In the genomic region with DNA sequence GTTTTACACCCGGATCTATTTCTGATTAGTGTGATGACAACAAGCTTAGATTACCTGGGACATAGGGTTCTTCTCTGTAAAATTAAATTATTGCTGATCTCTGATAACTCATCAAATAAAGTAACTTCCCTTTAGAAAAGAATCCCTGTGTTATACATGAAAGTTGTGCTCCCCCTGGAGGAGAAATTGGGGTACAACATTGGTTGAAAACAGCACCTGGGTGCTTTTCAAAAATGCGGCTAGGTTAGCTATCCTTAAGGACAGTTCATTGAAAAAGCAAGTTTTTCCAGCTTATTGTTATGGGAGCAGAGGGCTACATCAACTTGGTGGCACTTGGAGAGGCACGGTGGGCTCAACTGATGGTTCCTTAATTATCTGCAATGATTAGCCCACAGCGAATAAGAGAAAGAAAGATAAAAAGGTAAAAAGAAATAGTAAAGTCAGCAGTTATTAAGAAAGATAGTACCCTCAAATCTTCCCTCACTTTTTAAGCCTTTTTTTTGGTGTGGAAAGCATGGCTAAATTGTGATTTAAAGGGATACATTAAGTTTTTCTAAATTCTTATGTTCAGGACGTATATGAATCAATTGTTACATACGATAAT, we compare ENCODE assay signal across 8 cellular contexts.
DNase-seq lines count a peak whose midpoint lies in the region; ATAC-seq and TF ChIP-seq lines count a peak whose summit lies in the region.

No MANE protein-coding gene starts in this region.

- DNase-seq in DMS153 treated with DMSO at 0.1 percent for 48 hours (lab: John Stamatoyannopoulos, UW; ENCODE audit: unreplicated experiment) (peak; percentile 15), OCI-LY7 (ENCODE audit: low spot score) (peak; percentile 46), colonic mucosa (peak; percentile 55), mucosa of gallbladder (ENCODE audit: low spot score) (peak; percentile 19), left ventricle myocardium superior (no peak)

- H3K9me3 ChIP-seq in OCI-LY7 (ENCODE audit: low read length) = no peaks in the 10 kb centered on the region
- H3K9me3 ChIP-seq in colonic mucosa = no peaks in the 10 kb centered on the region

- H2AFZ ChIP-seq in OCI-LY7 (ENCODE audit: low read length) = no peak overlapping the region

- CTCF ChIA-PET in OCI-LY7 (lab: Charles Lee; ENCODE audit: unreplicated experiment) = no interaction called here

- no TSS peak for BruUV-seq in OCI-LY7 (replicated peaks; lab: Mats Ljungman, UMichigan)

- peak; percentile 73 for ATAC-seq in GM18870 (IDR thresholded peaks at IDR 0.05; ENCODE audit: unreplicated experiment)
- ATAC-seq in HG03469 (IDR thresholded peaks at IDR 0.05; ENCODE audit: unreplicated experiment) = peak; percentile 82
- no peak for ATAC-seq in HG03135 (IDR thresholded peaks at IDR 0.05; ENCODE audit: unreplicated experiment)
- ATAC-seq in left ventricle myocardium superior = no peak

- no peak overlapping the region for H3K27ac ChIP-seq in OCI-LY7 (ENCODE audit: low read depth, low read length, poor library complexity, severe bottlenecking)
- H3K27ac ChIP-seq in colonic mucosa = no peak overlapping the region

- H3K4me3 ChIP-seq in OCI-LY7 (ENCODE audit: low read depth, low read length, poor library complexity, severe bottlenecking) (no peak overlapping the region), colonic mucosa (no peak overlapping the region)

- no peaks in the 10 kb centered on the region for H3K9me2 ChIP-seq in OCI-LY7 (ENCODE audit: insufficient read depth, low read length)

- H3K4me1 ChIP-seq in OCI-LY7 (ENCODE audit: insufficient read depth, low read length, poor library complexity, severe bottlenecking) (no peaks in the 10 kb centered on the region), colonic mucosa (no peaks in the 10 kb centered on the region)

- H3K4me2 ChIP-seq in OCI-LY7 (ENCODE audit: low read length) = no peak overlapping the region

- TF ChIP-seq CTCF in OCI-LY7 (conservative IDR thresholded peaks at IDR 0.05; ENCODE audit: low read length) (peak; percentile 91), colonic mucosa (IDR thresholded peaks at IDR 0.05) (peak; percentile 77)

- H3K9ac ChIP-seq in colonic mucosa (ENCODE audit: low read depth in 2 of 2, low read length in 2 of 2) = no peak overlapping the region

- H3K36me3 ChIP-seq in OCI-LY7 (ENCODE audit: insufficient read depth, low read length) (no peaks in the 10 kb centered on the region), colonic mucosa (no peaks in the 10 kb centered on the region)

- H3K27me3 ChIP-seq in colonic mucosa = no peaks in the 10 kb centered on the region

- intact Hi-C loops in OCI-LY7 (cut with micrococcal nuclease; ENCODE audit: unreplicated experiment) = loop anchor here (10.0 kb wide), 1 partner anchor 165 kb away; no protein-coding TSS in a partner anchor
- intact Hi-C loops in colonic mucosa (cut with DNase I) = loop anchor here (10.0 kb wide), 1 partner anchor 165 kb away; no protein-coding TSS in a partner anchor
- intact Hi-C loops in left ventricle myocardium superior (cut with micrococcal nuclease) = no loop called here

- H4K20me1 ChIP-seq in OCI-LY7 (ENCODE audit: insufficient read depth, low read length) = 0 out of 2 replicates have a peak, but pooled peaks cover 3% of the 10 kb centered on the region

- H3K79me2 ChIP-seq in OCI-LY7 (ENCODE audit: insufficient read depth, low read depth, low read length) = no peaks in the 10 kb centered on the region

- POLR2A ChIA-PET in OCI-LY7 (lab: Charles Lee) = no interaction called here

Comparison
In these comparisons a context has a peak if more than half of its experiments do, and no peak if none do; other contexts are left out.
1. ATAC-seq: peak in GM18870 (single experiment) and HG03469 (single experiment); none in HG03135 (single experiment) and left ventricle myocardium superior (single experiment).